ENCODE assay signal across 13 cellular contexts in genomic region chr13:30033681-30034447, GRCh38.
DNase-seq lines count a peak whose midpoint lies in the region; FAIRE-seq and TF ChIP-seq lines count a peak whose summit lies in the region.
"Had no signal": no experiment of that assay in that cellular context is flagged by ENCODE, and none has a peak within 500 bp of the region (broad histone marks: within the 10 kb centered on the region; RNA-seq: fewer than 3 reads in every experiment).

No MANE protein-coding gene starts in this region.

- in situ Hi-C loops in astrocyte of the spinal cord (cut with HindIII; ENCODE audit: low sequenced_read_pairs) = no loop called here

- H3K27ac ChIP-seq in mesodermal cell (ENCODE audit: low read depth, low read length, severe bottlenecking) (peak overlapping the region; percentile 46), colonic mucosa (no peak overlapping the region)

- H3K9me3 ChIP-seq in mesodermal cell (ENCODE audit: control insufficient read depth, low read length) (no peaks in the 10 kb centered on the region), colonic mucosa (no peaks in the 10 kb centered on the region)

- no peak overlapping the region for H3K9ac ChIP-seq in colonic mucosa (ENCODE audit: low read depth in 2 of 2, low read length in 2 of 2)

- 86 to 90% methylated on average over 3 to 5 of the region's 5 CpGs for WGBS in mesodermal cell (ENCODE audit: insufficient coverage in 2 of 2), 2 experiments

- intact Hi-C loops in colonic mucosa (cut with DNase I) = no loop called here

- no peak overlapping the region for H3K4me3 ChIP-seq in astrocyte of the spinal cord (ENCODE audit: low read depth, low read length)
- H3K4me3 ChIP-seq in mesodermal cell (ENCODE audit: extremely low read depth, insufficient read depth, low read length, poor library complexity, severe bottlenecking) = no peak overlapping the region
- H3K4me3 ChIP-seq in colonic mucosa = no peak overlapping the region

- FAIRE-seq in GM12892 (lab: Jason Lieb, UNC) = no peak

- DNase-seq in AG09319 (ENCODE audit: extremely low read depth, low read depth) (peak; percentile 73), Kasumi-1 (lab: John Stamatoyannopoulos, UW) (peak; percentile 20 to 26), astrocyte of the spinal cord (ENCODE audit: low read depth, low spot score) (peak; percentile 92), mesenteric fat pad (ENCODE audit: low spot score) (no peak), NCI-H1694 (lab: John Stamatoyannopoulos, UW) (no peak), GM12892 (ENCODE audit: insufficient read length) (no peak), colonic mucosa (no peak)
- DNase-seq: activated CD8-positive, alpha-beta T cell treated with anti-CD3 and anti-CD28 coated beads, Interleukin-2, amount 10 ng/mL, durations not matched to agents 7 days and 5 days; DMS153; effector memory CD4-positive, alpha-beta T cell; naive thymus-derived CD8-positive, alpha-beta T cell; NCI-H774 had no signal

- H3K4me1 ChIP-seq in mesodermal cell (ENCODE audit: control insufficient read depth, insufficient read depth, low read length, poor library complexity, severe bottlenecking) (peaks cover 27% of the 10 kb centered on the region), colonic mucosa (no peaks in the 10 kb centered on the region)

- H3K36me3 ChIP-seq in mesodermal cell (ENCODE audit: control insufficient read depth, insufficient read depth, low read length) (no peaks in the 10 kb centered on the region), colonic mucosa (no peaks in the 10 kb centered on the region)

- no peak for TF ChIP-seq POLR2A in GM12892 (IDR thresholded peaks at IDR 0.05; ENCODE audit: low read depth, low read length)

- no peak for TF ChIP-seq CTCF in AG09319 (IDR thresholded peaks at IDR 0.05; ENCODE audit: low read depth, low read length)
- TF ChIP-seq CTCF in astrocyte of the spinal cord (IDR thresholded peaks at IDR 0.05; ENCODE audit: low read depth, low read length) = no peak
- no peak for TF ChIP-seq CTCF in colonic mucosa (IDR thresholded peaks at IDR 0.05)

- H3K27me3 ChIP-seq in colonic mucosa = no peaks in the 10 kb centered on the region

Comparison
In these comparisons a context has a peak if more than half of its experiments do, and no peak if none do; other contexts are left out.
1. DNase-seq: peak in AG09319 (single experiment), Kasumi-1 (2 of 2) and astrocyte of the spinal cord (single experiment); none in mesenteric fat pad (single experiment), NCI-H1694 (single experiment), GM12892 (single experiment) and colonic mucosa (single experiment).